16 cellular contexts compared by ENCODE assay signal in genomic region chr4:94448815-94449375, GRCh38.
"Had no signal": no experiment of that assay in that cellular context is flagged by ENCODE, and none has a peak within 500 bp of the region (broad histone marks: within the 10 kb centered on the region; RNA-seq: fewer than 3 reads in every experiment).

No MANE protein-coding gene starts in this region.

- H3K9me3 ChIP-seq: esophagus muscularis mucosa, heart left ventricle, left ventricle myocardium inferior, ovary, spleen, tibial nerve had no signal

- H3K27me3 ChIP-seq: esophagus muscularis mucosa, heart left ventricle, ovary, tibial nerve had no signal

- DNase-seq: activated CD4-positive, alpha-beta T cell treated with anti-CD3 and anti-CD28 coated beads for 36 hours; activated CD8-positive, alpha-beta memory T cell treated with anti-CD3 and anti-CD28 coated beads, Interleukin-2, amount 50 U/mL, for 4 hours; activated CD8-positive, alpha-beta T cell treated with anti-CD3 and anti-CD28 coated beads for 36 hours; activated gamma-delta T cell treated with Interleukin-2 at 50 U/mL for 16 hours; activated naive CD8-positive, alpha-beta T cell treated with anti-CD3 and anti-CD28 coated beads for 36 hours; activated T-cell treated with anti-CD3 and anti-CD28 coated beads, Interleukin-2, amount 50 U/mL, for 72 hours; dorsolateral prefrontal cortex; heart left ventricle; left ventricle myocardium inferior; mesenchymal stem cell; ovary; spleen; stimulated activated CD4-positive, alpha-beta T cell treated with anti-CD3 and anti-CD28 coated beads, Interleukin-1b, Interleukin-23, amount 100 ng/mL, for 48 hours had no signal

- H3K4me3 ChIP-seq: dorsolateral prefrontal cortex, esophagus muscularis mucosa, heart left ventricle, left ventricle myocardium inferior, ovary, spleen, tibial nerve had no signal

- H3K27ac ChIP-seq: dorsolateral prefrontal cortex, esophagus muscularis mucosa, heart left ventricle, left ventricle myocardium inferior, ovary, spleen, tibial nerve had no signal

- ATAC-seq: activated CD4-positive, alpha-beta T cell treated with anti-CD3 and anti-CD28 coated beads for 36 hours; activated CD8-positive, alpha-beta T cell treated with anti-CD3 and anti-CD28 coated beads for 36 hours; activated T-cell treated with anti-CD3 and anti-CD28 coated beads, Interleukin-2, amount 50 U/mL, for 72 hours; heart left ventricle; stimulated activated memory B cell treated with anti-CD40 and anti-IgM and Interleukin-4, amounts not matched to agents 10 μg/mL and 1 μg/mL and 100 μg/mL, for 72 hours had no signal

- H3K36me3 ChIP-seq: esophagus muscularis mucosa, left ventricle myocardium inferior, ovary, spleen, tibial nerve had no signal
